8 cellular contexts compared by ENCODE assay signal in genomic region chr4:74039065-74039763, GRCh38. TPM values are rescaled to one million over a fixed set of nuclear protein-coding genes. Genes with fewer than 3 reads are reported as not detected.
DNase-seq lines count a peak whose midpoint lies in the region; ATAC-seq and TF ChIP-seq lines count a peak whose summit lies in the region.

No MANE protein-coding gene starts in this region.

- H3K4ac ChIP-seq in mesendoderm (ENCODE audit: low read depth, low read length): peak overlapping the region; percentile 21

- peak overlapping the region; percentile 92 for H3K56ac ChIP-seq in mesendoderm (ENCODE audit: low read length)

- H3K4me1 ChIP-seq in mesendoderm (ENCODE audit: control insufficient read depth, low read depth, low read length) (peaks cover 3% of the 10 kb centered on the region), aorta (ENCODE audit: control insufficient read depth in 1 of 2, insufficient read depth in 2 of 2, low read length in 2 of 2) (no peaks in the 10 kb centered on the region)

- WGBS in mesendoderm (ENCODE audit: extremely low coverage, insufficient coverage, low lambda C conversion rate): no CpG with 5 or more reads among the region's 12 CpGs
- WGBS in aorta, 2 donors: 6 to 7% methylated on average over 12 of the region's 12 CpGs

- no peak overlapping the region for H2BK5ac ChIP-seq in mesendoderm (ENCODE audit: low read length)

- DNase-seq in DMS53 (lab: John Stamatoyannopoulos, UW): peak; percentile 46
- DNase-seq in MG63: no peak
- no peak for DNase-seq in coronary artery (ENCODE audit: low spot score)
- peak; percentile 26 for DNase-seq in mesendoderm
- no peak for DNase-seq in aorta
- no peak for DNase-seq in MV-4-11 (lab: John Stamatoyannopoulos, UW)

- H3K36me3 ChIP-seq in MG63: no peaks in the 10 kb centered on the region
- no peaks in the 10 kb centered on the region for H3K36me3 ChIP-seq in mesendoderm (ENCODE audit: control insufficient read depth, insufficient read depth, low read length)
- no peaks in the 10 kb centered on the region for H3K36me3 ChIP-seq in aorta (ENCODE audit: control insufficient read depth in 1 of 2, insufficient read depth in 2 of 2, low read length in 1 of 2)

- H3K18ac ChIP-seq in mesendoderm (ENCODE audit: low read length): peak overlapping the region; percentile 22

- peak overlapping the region; percentile 67 for H3K9ac ChIP-seq in mesendoderm (ENCODE audit: low read length)

- no peaks in the 10 kb centered on the region for H3K79me2 ChIP-seq in mesendoderm (ENCODE audit: control insufficient read depth, insufficient read depth, low read length)

- no peak overlapping the region for H2BK15ac ChIP-seq in mesendoderm (replicated peaks; ENCODE audit: low read depth)

- no peak overlapping the region for H2BK120ac ChIP-seq in mesendoderm (ENCODE audit: low read depth, low read length)

- peak overlapping the region; percentile 77 for H3K4me2 ChIP-seq in mesendoderm (ENCODE audit: low read length)

- ATAC-seq in GM21367 (IDR thresholded peaks at IDR 0.05; ENCODE audit: unreplicated experiment) (peak; percentile 27), aorta (ENCODE audit: low FRiP score) (peak; percentile 67), GM18867 (IDR thresholded peaks at IDR 0.05; ENCODE audit: unreplicated experiment) (no peak)

- no peak for TF ChIP-seq CTCF in coronary artery (IDR thresholded peaks at IDR 0.05)

- H3K27me3 ChIP-seq in MG63: no peaks in the 10 kb centered on the region
- no peaks in the 10 kb centered on the region for H3K27me3 ChIP-seq in mesendoderm (ENCODE audit: insufficient read depth, low read length, poor library complexity)
- H3K27me3 ChIP-seq in aorta (ENCODE audit: control insufficient read depth in 1 of 2, insufficient read depth in 2 of 2, low read length in 1 of 2): no peaks in the 10 kb centered on the region

- no peaks in the 10 kb centered on the region for H3K79me1 ChIP-seq in mesendoderm (ENCODE audit: low read length)

- H3K9me3 ChIP-seq in MG63 (no peaks in the 10 kb centered on the region), aorta (ENCODE audit: control insufficient read depth, low read length) (no peaks in the 10 kb centered on the region)

- H4K5ac ChIP-seq in mesendoderm (ENCODE audit: low read length): no peak overlapping the region

- intact Hi-C loops in aorta (cut with DNase I): no loop called here

- no peak overlapping the region for H3K23ac ChIP-seq in mesendoderm (ENCODE audit: low read length)

- peak overlapping the region; percentile 73 for H3K4me3 ChIP-seq in MG63
- peak overlapping the region; percentile 74 for H3K4me3 ChIP-seq in coronary artery
- H3K4me3 ChIP-seq in mesendoderm (ENCODE audit: low read length): peak overlapping the region; percentile 51
- peak overlapping the region; percentile 57 to 91 for H3K4me3 ChIP-seq in aorta (ENCODE audit: low read length in 2 of 2)

- no peak overlapping the region for H4K8ac ChIP-seq in mesendoderm (ENCODE audit: low read depth, low read length)

- H3K27ac ChIP-seq in coronary artery (peak overlapping the region; percentile 54 to 58), mesendoderm (ENCODE audit: low read depth, low read length) (no peak overlapping the region), aorta (ENCODE audit: low read depth in 1 of 2, low read length in 2 of 2) (no peak overlapping the region)

- H2AK5ac ChIP-seq in mesendoderm (ENCODE audit: low read length): no peak overlapping the region

RNA-seq across cellular contexts. Expression of gene CXCL3, which starts 0.7 kb away (rescaled TPM):
- total RNA-seq in MG63 (2014; rRNA removed; shearing (Covaris generic); ENCODE audit: low replicate concordance): not detected in 2 replicates
- polyA plus RNA-seq in mesendoderm (2013, experiment 1 of 2): 1.2 TPM
- 1.7 TPM for polyA plus RNA-seq in mesendoderm (2013, experiment 2 of 2)
- total RNA-seq in aorta: 10 to 100 TPM in 1 of 2 donors, 1 to 10 TPM in 1; 3.2 to 12.1 TPM
- 1 to 10 TPM in 1 of 2 donors, under 1 TPM in 1; 0.64 to 1.5 TPM for polyA plus RNA-seq in aorta

RNA-seq across cellular contexts. Expression of gene CXCL5, which starts 40.7 kb away (rescaled TPM):
- 0.23 TPM in 1 of 2 replicates, not detected in the other for total RNA-seq in MG63 (2014; rRNA removed; shearing (Covaris generic); ENCODE audit: low replicate concordance)
- 2.7 TPM for polyA plus RNA-seq in mesendoderm (2013, experiment 1 of 2)
- polyA plus RNA-seq in mesendoderm (2013, experiment 2 of 2): 2.7 TPM
- under 1 TPM in 1 of 2 donors, not detected in 1; 0.57 TPM for total RNA-seq in aorta
- under 1 TPM in 1 of 2 donors, not detected in 1; 0.05 TPM for polyA plus RNA-seq in aorta

RNA-seq across cellular contexts. Expression of gene PPBP, which starts 51.2 kb away (rescaled TPM):
- total RNA-seq in MG63 (2014; rRNA removed; shearing (Covaris generic); ENCODE audit: low replicate concordance): not detected in 2 replicates
- polyA plus RNA-seq in mesendoderm (2013, experiment 1 of 2): 0.14 TPM
- 0.10 TPM for polyA plus RNA-seq in mesendoderm (2013, experiment 2 of 2)
- 1 to 10 TPM in 1 of 2 donors, under 1 TPM in 1; 0.57 to 8.4 TPM for total RNA-seq in aorta
- not detected for polyA plus RNA-seq in aorta

RNA-seq across cellular contexts. Expression of gene PF4, which starts 57.4 kb away (rescaled TPM):
- total RNA-seq in MG63 (2014; rRNA removed; shearing (Covaris generic); ENCODE audit: low replicate concordance): 1.1 TPM in 1 of 2 replicates, not detected in the other
- 0.35 TPM for polyA plus RNA-seq in mesendoderm (2013, experiment 1 of 2)
- polyA plus RNA-seq in mesendoderm (2013, experiment 2 of 2): 0.69 TPM
- total RNA-seq in aorta: 1 to 10 TPM in 1 of 2 donors, not detected in 1; 3.3 TPM
- not detected for polyA plus RNA-seq in aorta

RNA-seq across cellular contexts. Expression of gene CXCL2, which starts 59.8 kb away (rescaled TPM):
- not detected in 2 replicates for total RNA-seq in MG63 (2014; rRNA removed; shearing (Covaris generic); ENCODE audit: low replicate concordance)
- polyA plus RNA-seq in mesendoderm (2013, experiment 1 of 2): 0.38 TPM
- polyA plus RNA-seq in mesendoderm (2013, experiment 2 of 2): 0.48 TPM
- 10 to 100 TPM; 17.0 to 42.8 TPM for total RNA-seq in aorta
- 1 to 10 TPM; 1.1 to 3.6 TPM for polyA plus RNA-seq in aorta

Comparison
In these comparisons a context has a peak if more than half of its experiments do, and no peak if none do; other contexts are left out.
1. DNase-seq: peak in DMS53 (single experiment) and mesendoderm (single experiment); none in MG63 (single experiment), coronary artery (single experiment), aorta (0 of 2) and MV-4-11 (single experiment).
2. H3K27ac ChIP-seq: peak in coronary artery (2 of 2); none in mesendoderm (single experiment) and aorta (0 of 2).
3. Peak in every context shown above with its lines, with median percentiles within 50 percentile points of each other: H3K4me3 ChIP-seq.